8 cellular contexts compared by ENCODE assay signal in genomic region chr4:104490096-104490769, GRCh38. TPM values are rescaled to one million over a fixed set of nuclear protein-coding genes. Genes with fewer than 3 reads are reported as not detected.
DNase-seq lines count a peak whose midpoint lies in the region; ATAC-seq and TF ChIP-seq lines count a peak whose summit lies in the region.

No MANE protein-coding gene starts in this region.

- no peak for TF ChIP-seq CTCF in VCaP (conservative IDR thresholded peaks at IDR 0.05)
- TF ChIP-seq CTCF in right atrium auricular region (IDR thresholded peaks at IDR 0.05): no peak
- no peak for TF ChIP-seq CTCF in sigmoid colon (IDR thresholded peaks at IDR 0.05)

- H3K9me3 ChIP-seq in right atrium auricular region: no peaks in the 10 kb centered on the region
- H3K9me3 ChIP-seq in sigmoid colon: no peaks in the 10 kb centered on the region

- 29 to 40% methylated on average over 7 of the region's 7 CpGs for WGBS in sigmoid colon, 2 donors

- TF ChIP-seq EP300 in sigmoid colon (IDR thresholded peaks at IDR 0.05): no peak

- peaks cover 0 to 34% of the 10 kb centered on the region in 2 donors for H3K4me1 ChIP-seq in right atrium auricular region
- peaks cover 0 to 33% (median 19%) of the 10 kb centered on the region in 4 donors for H3K4me1 ChIP-seq in sigmoid colon

- TF ChIP-seq POLR2A in sigmoid colon (IDR thresholded peaks at IDR 0.05): no peak

- peak overlapping the region; percentile 68 to 69 for H3K4me3 ChIP-seq in right atrium auricular region
- peak overlapping the region; percentile 54 to 74 (median 68) for H3K4me3 ChIP-seq in sigmoid colon

- intact Hi-C loops in sigmoid colon (cut with DNase I): loop anchor here (5.0 to 10.0 kb wide), 2 partner anchors 102 to 655 kb away; partner anchors contain the start of gene TET2

- peak; percentile 35 for ATAC-seq in HG03108 (IDR thresholded peaks at IDR 0.05; ENCODE audit: unreplicated experiment)

- H3K27me3 ChIP-seq in right atrium auricular region (no peaks in the 10 kb centered on the region), sigmoid colon (no peaks in the 10 kb centered on the region)

- H3K27ac ChIP-seq in VCaP (peak overlapping the region; percentile 75), right atrium auricular region (peak overlapping the region; percentile 84 to 90), sigmoid colon (peak overlapping the region; percentile 85 to 91 (median 88))

- no peaks in the 10 kb centered on the region for H3K36me3 ChIP-seq in right atrium auricular region
- H3K36me3 ChIP-seq in sigmoid colon: no peaks in the 10 kb centered on the region

- DNase-seq in D341Med (ENCODE audit: low spot score) (peak; percentile 37), GM19238 (ENCODE audit: insufficient read length, low spot score) (peak; percentile 9), right atrium auricular region (ENCODE audit: low spot score) (no peak), sigmoid colon (peak; percentile 61), AG08396 (ENCODE audit: low spot score) (no peak), LoVo (ENCODE audit: low spot score) (no peak)

RNA-seq across cellular contexts. Expression of gene CXXC4, which starts 4.5 kb away (rescaled TPM):
- total RNA-seq in right atrium auricular region (1 to 10 TPM; 3.1 to 4.1 TPM), sigmoid colon (1 to 10 TPM; 2.2 to 4.3 (median 3.5) TPM)
- under 1 TPM; 0.45 to 0.60 (median 0.46) TPM for polyA plus RNA-seq in sigmoid colon

Comparison
In these comparisons a context has a peak if more than half of its experiments do, and no peak if none do; other contexts are left out.
1. DNase-seq: peak in D341Med (single experiment), GM19238 (single experiment) and sigmoid colon (single experiment); none in right atrium auricular region (single experiment), AG08396 (single experiment) and LoVo (single experiment).
2. Peak in every context shown above with its lines, with median percentiles within 50 percentile points of each other: H3K27ac ChIP-seq.